In the genomic region with DNA sequence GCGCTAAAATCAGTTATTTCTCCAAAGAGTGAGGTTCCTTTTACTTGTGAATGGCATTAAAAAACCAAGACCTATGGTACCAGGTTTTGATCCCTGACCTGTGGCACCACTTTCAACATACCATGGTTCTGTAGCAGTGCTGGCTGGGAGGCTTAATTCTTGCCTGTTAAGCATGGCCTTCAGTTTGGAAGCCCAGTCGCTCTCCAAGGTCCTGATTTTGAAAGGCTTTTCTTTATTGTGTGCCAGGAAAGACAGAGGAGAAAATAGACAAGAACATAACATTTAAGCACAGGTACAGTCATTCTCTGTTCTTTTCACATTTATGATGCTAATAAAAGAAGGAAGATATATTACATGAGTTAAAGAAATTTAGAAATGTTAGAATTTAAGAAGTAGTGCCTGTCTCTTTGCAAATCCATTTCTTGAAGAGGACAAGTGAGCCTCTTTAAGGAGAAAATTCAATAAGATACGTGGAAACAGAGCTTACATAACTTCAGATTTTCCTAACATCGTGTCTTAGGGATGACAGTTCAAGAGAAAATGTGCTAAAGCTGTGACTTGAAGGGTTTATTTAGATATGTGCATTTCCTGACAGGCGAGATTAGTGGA, we compare ENCODE assay signal across 12 cellular contexts.
DNase-seq lines count a peak whose midpoint lies in the region; ATAC-seq lines count a peak whose summit lies in the region.
"Had no signal": no experiment of that assay in that cellular context is flagged by ENCODE, and none has a peak within 500 bp of the region (broad histone marks: within the 10 kb centered on the region; RNA-seq: fewer than 3 reads in every experiment).

No MANE protein-coding gene starts in this region.

- peak overlapping the region; percentile 58 for H3K27ac ChIP-seq in angular gyrus (ENCODE audit: low read depth, low read length)
- H3K27ac ChIP-seq: body of pancreas had no signal

- peak; percentile 11 for DNase-seq in EH (ENCODE audit: low read depth)
- peak; percentile 2 for DNase-seq in LHCN-M2 (ENCODE audit: low read depth)
- peak; percentile 90 for DNase-seq in left kidney (ENCODE audit: low read depth, low spot score)
- DNase-seq in activated effector memory CD4-positive, alpha-beta T cell treated with anti-CD3 and anti-CD28 coated beads, Interleukin-2, amount 50 U/mL, for 16 hours: no peak
- DNase-seq: activated CD4-positive, alpha-beta memory T cell treated with anti-CD3 and anti-CD28 coated beads for 36 hours; CD4-positive, alpha-beta memory T cell; kidney glomerular epithelial cell had no signal

- ATAC-seq in GM19395 (IDR thresholded peaks at IDR 0.05; ENCODE audit: unreplicated experiment): no peak
- no peak for ATAC-seq in GM21526 (IDR thresholded peaks at IDR 0.05; ENCODE audit: low FRiP score, unreplicated experiment)
- no peak for ATAC-seq in HG03378 (IDR thresholded peaks at IDR 0.05; ENCODE audit: unreplicated experiment)
- ATAC-seq: body of pancreas had no signal
